In the genomic region with DNA sequence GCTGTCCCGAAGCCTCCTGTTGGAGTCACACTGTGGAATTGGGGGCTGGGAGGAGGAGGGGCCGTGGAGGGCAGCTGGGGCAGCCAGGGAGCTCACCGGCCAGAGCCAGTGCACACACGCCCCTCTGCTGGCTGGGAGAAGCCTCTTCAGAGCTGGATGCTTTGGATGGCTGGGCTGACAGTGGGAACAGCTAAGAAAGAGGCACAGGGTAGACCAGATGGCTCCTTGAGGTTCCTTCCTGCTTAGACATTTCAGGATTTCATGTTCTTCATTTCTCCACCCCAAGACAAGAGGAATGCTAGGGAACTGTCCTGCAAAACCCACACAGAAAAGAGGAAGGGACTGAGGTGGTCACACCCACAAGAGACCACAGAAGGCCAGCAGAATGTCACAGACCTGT, we compare ENCODE assay signal across 14 cellular contexts.
DNase-seq lines count a peak whose midpoint lies in the region; ATAC-seq and TF ChIP-seq lines count a peak whose summit lies in the region.
"Had no signal": no experiment of that assay in that cellular context is flagged by ENCODE, and none has a peak within 500 bp of the region (broad histone marks: within the 10 kb centered on the region; RNA-seq: fewer than 3 reads in every experiment).

No MANE protein-coding gene starts in this region.

- H3K9me3 Mint-ChIP-seq in activated CD8-positive, alpha-beta memory T cell treated with anti-CD3 and anti-CD28 coated beads, Interleukin-2, amount 10 ng/mL, durations not matched to agents 7 days and 5 days (ENCODE audit: low read depth) = no peaks in the 10 kb centered on the region

- 24 to 40% methylated on average over 4 of the region's 4 CpGs for WGBS in GM23248 (ENCODE audit: low coverage in 1 of 2, low lambda C conversion rate in 2 of 2, missing lambda C conversion rate in 2 of 2), 2 experiments

- H3K9me3 ChIP-seq in GM23248 (ENCODE audit: low read depth) = no peaks in the 10 kb centered on the region
- H3K9me3 ChIP-seq: Caco-2, MG63 had no signal

- H2AFZ ChIP-seq in GM23248 = no peak overlapping the region

- no peaks in the 10 kb centered on the region for H3K27me3 ChIP-seq in GM23248 (replicated peaks; ENCODE audit: insufficient read depth)
- H3K27me3 ChIP-seq in brain microvascular endothelial cell (replicated peaks) = no peaks in the 10 kb centered on the region
- H3K27me3 ChIP-seq: dorsolateral prefrontal cortex, MG63 had no signal

- H3K4me1 Mint-ChIP-seq in activated CD8-positive, alpha-beta memory T cell treated with anti-CD3 and anti-CD28 coated beads, Interleukin-2, amount 10 ng/mL, durations not matched to agents 7 days and 5 days = no peaks in the 10 kb centered on the region

- H3K4me3 Mint-ChIP-seq in activated CD8-positive, alpha-beta memory T cell treated with anti-CD3 and anti-CD28 coated beads, Interleukin-2, amount 10 ng/mL, durations not matched to agents 7 days and 5 days = no peak overlapping the region

- H3K36me3 Mint-ChIP-seq in activated CD8-positive, alpha-beta memory T cell treated with anti-CD3 and anti-CD28 coated beads, Interleukin-2, amount 10 ng/mL, durations not matched to agents 7 days and 5 days = no peaks in the 10 kb centered on the region

- no peak overlapping the region for H3K27ac Mint-ChIP-seq in activated CD8-positive, alpha-beta memory T cell treated with anti-CD3 and anti-CD28 coated beads, Interleukin-2, amount 10 ng/mL, durations not matched to agents 7 days and 5 days

- no peaks in the 10 kb centered on the region for H3K79me2 ChIP-seq in GM23248 (ENCODE audit: insufficient read depth)

- TF ChIP-seq CTCF in AG09309 (IDR thresholded peaks at IDR 0.05; ENCODE audit: control insufficient read depth, insufficient read depth, low read depth, low read length, missing control alignments) = peak; percentile 12
- peak; percentile 8 for TF ChIP-seq CTCF in brain microvascular endothelial cell (IDR thresholded peaks at IDR 0.05; ENCODE audit: low read depth, low read length, missing control alignments)

- H3K4me2 ChIP-seq in GM23248 (ENCODE audit: unreplicated experiment) = no peak overlapping the region

- no peaks in the 10 kb centered on the region for H4K20me1 ChIP-seq in GM23248 (ENCODE audit: insufficient read depth)

- H3K27ac ChIP-seq in GM23248 = no peak overlapping the region
- H3K27ac ChIP-seq in brain microvascular endothelial cell = no peak overlapping the region
- H3K27ac ChIP-seq: dorsolateral prefrontal cortex, foreskin keratinocyte, skin epidermis had no signal

- no peak overlapping the region for H3K9ac ChIP-seq in GM23248

- no peaks in the 10 kb centered on the region for H3K27me3 Mint-ChIP-seq in activated CD8-positive, alpha-beta memory T cell treated with anti-CD3 and anti-CD28 coated beads, Interleukin-2, amount 10 ng/mL, durations not matched to agents 7 days and 5 days

- H3K4me3 ChIP-seq in AG09309 (ENCODE audit: control insufficient read depth, low read depth, low read length) (no peak overlapping the region), GM23248 (no peak overlapping the region), brain microvascular endothelial cell (ENCODE audit: low read depth, low read length) (no peak overlapping the region)
- H3K4me3 ChIP-seq: dorsolateral prefrontal cortex, MG63, skin epidermis had no signal

- CTCF ChIA-PET in activated CD8-positive, alpha-beta memory T cell treated with anti-CD3 and anti-CD28 coated beads, Interleukin-2, amount 10 ng/mL, durations not matched to agents 7 days and 5 days (lab: Charles Lee) = no interaction called here

- no peaks in the 10 kb centered on the region for H3K4me1 ChIP-seq in GM23248 (ENCODE audit: insufficient read depth)
- H3K4me1 ChIP-seq: Caco-2, foreskin keratinocyte had no signal

- in situ Hi-C loops in GM23248 (cut with MboI) = no loop called here
- in situ Hi-C loops in brain microvascular endothelial cell (cut with HindIII; ENCODE audit: low pct_ligation_motif_present, low sequenced_read_pairs) = no loop called here

- no peak for ATAC-seq in activated CD8-positive, alpha-beta memory T cell treated with anti-CD3 and anti-CD28 coated beads, Interleukin-2, amount 10 ng/mL, durations not matched to agents 7 days and 5 days
- no peak for ATAC-seq in GM18873 (IDR thresholded peaks at IDR 0.05; ENCODE audit: low FRiP score, unreplicated experiment)
- ATAC-seq in GM19452 (IDR thresholded peaks at IDR 0.05; ENCODE audit: unreplicated experiment) = no peak
- ATAC-seq: foreskin keratinocyte had no signal

- DNase-seq in AG09309 (ENCODE audit: low read depth) (no peak), GM23248 (peak; percentile 31), brain microvascular endothelial cell (no peak), iPS-NIHi7 (ENCODE audit: extremely low spot score) (peak; percentile 71), GM19240 (ENCODE audit: insufficient read length, low spot score) (no peak)
- no peak for DNase-seq in activated CD8-positive, alpha-beta memory T cell treated with anti-CD3 and anti-CD28 coated beads, Interleukin-2, amount 10 ng/mL, durations not matched to agents 7 days and 5 days
- DNase-seq: Caco-2, foreskin keratinocyte, MG63, NCI-H748 treated with DMSO at 0.1 percent for 48 hours had no signal

- H3K36me3 ChIP-seq in GM23248 (ENCODE audit: low read depth) (no peaks in the 10 kb centered on the region), brain microvascular endothelial cell (replicated peaks) (no peaks in the 10 kb centered on the region)
- H3K36me3 ChIP-seq: MG63 had no signal

- H3K9me2 ChIP-seq in GM23248 (ENCODE audit: insufficient read depth) = no peaks in the 10 kb centered on the region

- H3F3A ChIP-seq in GM23248 (ENCODE audit: insufficient read depth) = no peaks in the 10 kb centered on the region

Comparison
In these comparisons a context has a peak if more than half of its experiments do, and no peak if none do; other contexts are left out.
1. DNase-seq: peak in GM23248 (single experiment) and iPS-NIHi7 (single experiment); none in AG09309 (single experiment), brain microvascular endothelial cell (single experiment), GM19240 (single experiment) and activated CD8-positive, alpha-beta memory T cell treated with anti-CD3 and anti-CD28 coated beads, Interleukin-2, amount 10 ng/mL, durations not matched to agents 7 days and 5 days (single experiment).